19 cellular contexts compared by ENCODE assay signal in genomic region chr3:21059409-21059808, GRCh38.
DNase-seq lines count a peak whose midpoint lies in the region; ATAC-seq, FAIRE-seq and TF ChIP-seq lines count a peak whose summit lies in the region.
"Had no signal": no experiment of that assay in that cellular context is flagged by ENCODE, and none has a peak within 500 bp of the region (broad histone marks: within the 10 kb centered on the region; RNA-seq: fewer than 3 reads in every experiment).

No MANE protein-coding gene starts in this region.

- no peak for TF ChIP-seq EP300 in gastroesophageal sphincter (IDR thresholded peaks at IDR 0.05)

- H3K4me1 ChIP-seq in gastroesophageal sphincter (peaks cover 0 to 30% (median 2%) of the 10 kb centered on the region in 3 donors), ascending aorta (no peaks in the 10 kb centered on the region)
- H3K4me1 ChIP-seq: BLaER1 had no signal

- H3K36me3 ChIP-seq in BJ (ENCODE audit: control insufficient read depth, insufficient read depth, low read length) (no peaks in the 10 kb centered on the region), gastroesophageal sphincter (no peaks in the 10 kb centered on the region), ascending aorta (no peaks in the 10 kb centered on the region)
- H3K36me3 ChIP-seq: BLaER1 had no signal

- no peaks in the 10 kb centered on the region for H3K27me3 ChIP-seq in BJ (ENCODE audit: control insufficient read depth, insufficient read depth, low read length)
- H3K27me3 ChIP-seq in gastroesophageal sphincter, result no peaks in the 10 kb centered on the region
- H3K27me3 ChIP-seq in ascending aorta, result no peaks in the 10 kb centered on the region
- H3K27me3 ChIP-seq: BLaER1 had no signal

- whole genome bisulfite sequencing in gastroesophageal sphincter (ENCODE audit: low coverage in 1 of 2), 2 donors, result 8 to 15% methylated on average over 3 of the region's 3 CpGs

- H3K27ac ChIP-seq in gastroesophageal sphincter (peak overlapping the region; percentile 17 to 52 (median 36)), ascending aorta (no peak overlapping the region)
- H3K27ac ChIP-seq: 22Rv1, BLaER1 had no signal

- no peak for TF ChIP-seq CTCF in BJ (IDR thresholded peaks at IDR 0.05; ENCODE audit: insufficient read depth, low read depth, low read length)
- TF ChIP-seq CTCF in gastroesophageal sphincter (IDR thresholded peaks at IDR 0.05), result no peak
- no peak for TF ChIP-seq CTCF in ascending aorta (IDR thresholded peaks at IDR 0.05)

- FAIRE-seq in endometrium (lab: Jason Lieb, UNC), result peak; percentile 23

- intact Hi-C loops in ascending aorta (cut with DNase I), result no loop called here

- CTCF ChIA-PET in BJ (lab: Yijun Ruan, JAX), result no interaction called here

- TF ChIP-seq POLR2A in gastroesophageal sphincter (IDR thresholded peaks at IDR 0.05), result no peak

- POLR2A ChIA-PET in BJ (lab: Charles Lee), result interaction anchor here (0.6 kb wide), 1 partner anchor 8 kb away, joined by 12 read pairs; no protein-coding TSS in a partner anchor

- peak; percentile 55 for ATAC-seq in gastroesophageal sphincter

- no peak overlapping the region for H3K4me3 ChIP-seq in BJ (ENCODE audit: low read depth, low read length)
- no peak overlapping the region for H3K4me3 ChIP-seq in gastroesophageal sphincter
- no peak overlapping the region for H3K4me3 ChIP-seq in ascending aorta
- H3K4me3 ChIP-seq: BLaER1 had no signal

- peak; percentile 7 for DNase-seq in DMS 273 (lab: John Stamatoyannopoulos, UW; ENCODE audit: unreplicated experiment)
- no peak for DNase-seq in DMS 273 treated with DMSO at 0.1 percent for 48 hours (lab: John Stamatoyannopoulos, UW)
- peak; percentile 16 for DNase-seq in BJ (ENCODE audit: low read depth)
- DNase-seq in HuH-7.5 (ENCODE audit: low spot score), result no peak
- DNase-seq in HPDE6-E6E7 (ENCODE audit: extremely low spot score), result no peak
- DNase-seq in ascending aorta (ENCODE audit: low spot score in 2 of 2), result no peak
- DNase-seq: Calu3; CD4-positive, alpha-beta memory T cell; H7; NCI-H1417; NCI-H187; NCI-H2227 treated with DMSO at 0.1 percent for 48 hours; NCI-H510A treated with DMSO at 0.1 percent for 48 hours; NCI-H774; SIG-M5 had no signal

- H3K9me3 ChIP-seq in gastroesophageal sphincter (no peaks in the 10 kb centered on the region), ascending aorta (no peaks in the 10 kb centered on the region)
- H3K9me3 ChIP-seq: BLaER1 had no signal

Comparison
In these comparisons a context has a peak if more than half of its experiments do, and no peak if none do; other contexts are left out.
1. DNase-seq: peak in DMS 273 (single experiment) and BJ (single experiment); none in DMS 273 treated with DMSO at 0.1 percent for 48 hours (single experiment), HuH-7.5 (single experiment), HPDE6-E6E7 (single experiment) and ascending aorta (0 of 2).
2. H3K27ac ChIP-seq: peak in gastroesophageal sphincter (4 of 4); none in ascending aorta (0 of 2).